ENCODE assay signal across 2 cellular contexts in genomic region chr11:113474362-113475159, GRCh38.
A peak's percentile ranks its signal among the peaks of the same experiment; 100 is the strongest.
TF ChIP-seq lines count a peak whose summit lies in the region.

No MANE protein-coding gene starts in this region.

TF ChIP-seq in HEK293, 187 proteins besides CTCF, POLR2A, EP300 and RAD21 (continued from another document and continues in another):
- TF ChIP-seq ZBTB10 (tag by site-specific recombination; IDR thresholded peaks at IDR 0.05) (no peak), ZBTB8A (tag by site-specific recombination; IDR thresholded peaks at IDR 0.05) (peak; percentile 55; the same call in 1 of the 2 replicates), ZNF112 (tag by site-specific recombination; IDR thresholded peaks at IDR 0.05) (no peak), OSR2 (tag by site-specific recombination; IDR thresholded peaks at IDR 0.05) (no peak), ZNF677 (tag by site-specific recombination; IDR thresholded peaks at IDR 0.05) (no peak), ZNF529 (tag by site-specific recombination; IDR thresholded peaks at IDR 0.05; ENCODE audit: insufficient replicate concordance) (no peak), SP2 (tag by site-specific recombination; IDR thresholded peaks at IDR 0.05) (peak; percentile 45), GLI4 (tag by site-specific recombination; IDR thresholded peaks at IDR 0.05) (no peak), INSM2 (tag by site-specific recombination; IDR thresholded peaks at IDR 0.05) (no peak), ZNF211 (tag by site-specific recombination; IDR thresholded peaks at IDR 0.05; ENCODE audit: low read depth) (no peak), ZNF518A (tag by site-specific recombination; conservative IDR thresholded peaks at IDR 0.05; ENCODE audit: low read depth) (no peak), ZNF521 (tag by site-specific recombination; IDR thresholded peaks at IDR 0.05) (no peak), PRDM1 (tag by site-specific recombination; IDR thresholded peaks at IDR 0.05) (0 out of 2 replicates have a peak, but pooled peaks have one; percentile 17), SP7 (tag by site-specific recombination; IDR thresholded peaks at IDR 0.05) (peak; percentile 43; the same call in 1 of the 2 replicates), ZNF404 (tag by site-specific recombination; IDR thresholded peaks at IDR 0.05) (no peak), ZNF629 (tag by site-specific recombination; IDR thresholded peaks at IDR 0.05) (0 out of 2 replicates have a peak, but pooled peaks have one; percentile 21), SCRT2 (tag by site-specific recombination; IDR thresholded peaks at IDR 0.05) (no peak), ZNF354C (tag by site-specific recombination; IDR thresholded peaks at IDR 0.05; ENCODE audit: borderline replicate concordance, low read depth) (no peak), ZNF394 (tag by site-specific recombination; IDR thresholded peaks at IDR 0.05; ENCODE audit: borderline replicate concordance) (0 out of 2 replicates have a peak, but pooled peaks have one; percentile 17), ZNF76 (tag by site-specific recombination; IDR thresholded peaks at IDR 0.05; ENCODE audit: borderline replicate concordance, low read depth) (no peak)

TF ChIP-seq in K562, 482 proteins besides CTCF, POLR2A, EP300 and RAD21 (continued from another document and continues in another):
- TF ChIP-seq VEZF1 (CRISPR knock-in tag; IDR thresholded peaks at IDR 0.05): peak; percentile 46
- peak; percentile 55; the same call in 1 of the 2 replicates for TF ChIP-seq ZNF395 (CRISPR knock-in tag; IDR thresholded peaks at IDR 0.05)
- peak; percentile 69; the same call in 1 of the 2 replicates for TF ChIP-seq CHAMP1 (IDR thresholded peaks at IDR 0.05)
- no peak for TF ChIP-seq CBX1 (IDR thresholded peaks at IDR 0.05; ENCODE audit: low read depth)
- peak; percentile 97 for TF ChIP-seq MIER1 (IDR thresholded peaks at IDR 0.05; ENCODE audit: low read depth)
- TF ChIP-seq E2F4 (CRISPR knock-in tag; IDR thresholded peaks at IDR 0.05; ENCODE audit: low read depth): peak; percentile 82; the same call in 1 of the 2 replicates
- no peak for TF ChIP-seq NR4A1 (CRISPR knock-in tag; IDR thresholded peaks at IDR 0.05)
- TF ChIP-seq NR4A1 (tag; IDR thresholded peaks at IDR 0.05): peak; percentile 34; the same call in 1 of the 2 replicates
- TF ChIP-seq FOXO4 (CRISPR knock-in tag; IDR thresholded peaks at IDR 0.05): no peak
- peak; percentile 49; the same call in 1 of the 2 replicates for TF ChIP-seq ZNF584 (CRISPR knock-in tag; IDR thresholded peaks at IDR 0.05; ENCODE audit: low read depth)
- no peak for TF ChIP-seq CREB1 (IDR thresholded peaks at IDR 0.05)
- TF ChIP-seq CREB1 (CRISPR knock-in tag; IDR thresholded peaks at IDR 0.05): 0 out of 2 replicates have a peak, but pooled peaks have one; percentile 30
- TF ChIP-seq ZBTB11 (CRISPR knock-in tag; IDR thresholded peaks at IDR 0.05): 0 out of 6 replicates have a peak, but pooled peaks of 1 of the 3 experiments have one; percentile 39
- peak in 1 of 2 experiments; percentile 46; a peak in 1 of 4 replicates for TF ChIP-seq ZNF639 (CRISPR knock-in tag; conservative IDR thresholded peaks at IDR 0.05 in 1 of 2, IDR thresholded peaks at IDR 0.05 in 1 of 2)
- TF ChIP-seq ZNF766 (CRISPR knock-in tag; conservative IDR thresholded peaks at IDR 0.05): peak; percentile 65
- TF ChIP-seq GABPB1 (CRISPR knock-in tag; IDR thresholded peaks at IDR 0.05): peak; percentile 16; the same call in 1 of the 2 replicates
- TF ChIP-seq CBX3 (IDR thresholded peaks at IDR 0.05; ENCODE audit: borderline replicate concordance in 1 of 2, low read length in 2 of 2): 0 out of 3 replicates have a peak, but pooled peaks of 1 of the 2 experiments have one; percentile 26
- TF ChIP-seq ZNF589 (CRISPR knock-in tag; IDR thresholded peaks at IDR 0.05; ENCODE audit: low read depth): 0 out of 2 replicates have a peak, but pooled peaks have one; percentile 34
- peak in 1 of 2 experiments; percentile 88 for TF ChIP-seq AFF1 (IDR thresholded peaks at IDR 0.05; ENCODE audit: low read depth in 1 of 2, partially characterized antibody in 2 of 2)
- no peak for TF ChIP-seq MBD2 (IDR thresholded peaks at IDR 0.05; ENCODE audit: borderline replicate concordance, low read depth)
- peak; percentile 60 for TF ChIP-seq HDAC2 (IDR thresholded peaks at IDR 0.05)
- peak; percentile 71; the same call in 1 of the 2 replicates for TF ChIP-seq DMBX1 (CRISPR knock-in tag; IDR thresholded peaks at IDR 0.05; ENCODE audit: borderline replicate concordance)
- TF ChIP-seq RB1 (IDR thresholded peaks at IDR 0.05; ENCODE audit: low read depth): peak; percentile 64
- TF ChIP-seq ZKSCAN8 (CRISPR knock-in tag; IDR thresholded peaks at IDR 0.05): no peak
- no peak for TF ChIP-seq ZNF184 (CRISPR knock-in tag; IDR thresholded peaks at IDR 0.05)
- TF ChIP-seq NCOA1 (IDR thresholded peaks at IDR 0.05; ENCODE audit: low read depth): 0 out of 2 replicates have a peak, but pooled peaks have one; percentile 32
- TF ChIP-seq ZNF175 (CRISPR knock-in tag; IDR thresholded peaks at IDR 0.05; ENCODE audit: low read depth): 0 out of 2 replicates have a peak, but pooled peaks have one; percentile 32
- TF ChIP-seq TFAP4 (CRISPR knock-in tag; IDR thresholded peaks at IDR 0.05; ENCODE audit: borderline replicate concordance): peak; percentile 55
- TF ChIP-seq MAZ (CRISPR knock-in tag; conservative IDR thresholded peaks at IDR 0.05 in 1 of 2, IDR thresholded peaks at IDR 0.05 in 1 of 2): peak in 1 of 2 experiments; percentile 58; a peak in 1 of 4 replicates
- TF ChIP-seq ZBTB17 (CRISPR knock-in tag; IDR thresholded peaks at IDR 0.05): peak; percentile 58; the same call in 1 of the 2 replicates
